ENCODE assay signal across 2 cellular contexts in the genomic region with DNA sequence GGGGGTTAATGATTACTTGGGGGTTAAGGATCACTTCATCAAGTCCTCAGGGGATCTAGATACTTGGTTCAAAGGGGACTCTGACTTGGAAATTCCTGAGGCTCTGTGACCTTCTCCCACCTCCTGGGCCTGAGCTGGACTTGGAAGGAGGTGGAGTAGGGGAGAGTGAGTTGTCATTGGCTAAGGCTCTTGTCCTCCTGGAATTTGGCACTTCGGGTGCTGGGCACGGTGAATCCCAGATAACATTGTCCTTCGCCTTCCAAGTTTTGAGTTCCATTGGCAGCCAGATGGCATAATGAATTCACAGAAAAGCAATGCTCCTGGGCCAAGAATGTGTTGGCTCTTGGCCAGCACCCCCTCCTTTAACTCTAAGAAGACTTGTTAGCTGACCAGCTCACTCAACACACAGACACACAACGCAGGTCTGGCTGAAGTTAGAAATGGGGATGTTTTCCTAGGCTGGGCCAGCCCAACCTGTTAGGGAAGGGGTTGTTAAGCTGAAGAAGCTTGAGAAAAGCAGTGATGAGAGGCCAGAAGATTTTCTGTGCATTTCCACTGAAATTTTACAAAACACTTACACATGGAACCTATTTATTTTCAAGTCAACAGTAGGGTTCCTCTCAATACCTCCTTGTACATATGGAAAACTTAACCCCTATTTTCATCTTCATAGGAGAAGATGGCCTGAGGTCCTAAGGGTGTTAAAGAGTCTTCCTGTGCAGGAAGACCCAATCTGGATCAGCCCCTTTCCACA.
TF ChIP-seq lines count a peak whose summit lies in the region.

No MANE protein-coding gene starts in this region.

TF ChIP-seq in GM23338, 12 proteins besides CTCF, POLR2A, EP300 and RAD21 (continued from another document):
- TF ChIP-seq, protein P1, sequence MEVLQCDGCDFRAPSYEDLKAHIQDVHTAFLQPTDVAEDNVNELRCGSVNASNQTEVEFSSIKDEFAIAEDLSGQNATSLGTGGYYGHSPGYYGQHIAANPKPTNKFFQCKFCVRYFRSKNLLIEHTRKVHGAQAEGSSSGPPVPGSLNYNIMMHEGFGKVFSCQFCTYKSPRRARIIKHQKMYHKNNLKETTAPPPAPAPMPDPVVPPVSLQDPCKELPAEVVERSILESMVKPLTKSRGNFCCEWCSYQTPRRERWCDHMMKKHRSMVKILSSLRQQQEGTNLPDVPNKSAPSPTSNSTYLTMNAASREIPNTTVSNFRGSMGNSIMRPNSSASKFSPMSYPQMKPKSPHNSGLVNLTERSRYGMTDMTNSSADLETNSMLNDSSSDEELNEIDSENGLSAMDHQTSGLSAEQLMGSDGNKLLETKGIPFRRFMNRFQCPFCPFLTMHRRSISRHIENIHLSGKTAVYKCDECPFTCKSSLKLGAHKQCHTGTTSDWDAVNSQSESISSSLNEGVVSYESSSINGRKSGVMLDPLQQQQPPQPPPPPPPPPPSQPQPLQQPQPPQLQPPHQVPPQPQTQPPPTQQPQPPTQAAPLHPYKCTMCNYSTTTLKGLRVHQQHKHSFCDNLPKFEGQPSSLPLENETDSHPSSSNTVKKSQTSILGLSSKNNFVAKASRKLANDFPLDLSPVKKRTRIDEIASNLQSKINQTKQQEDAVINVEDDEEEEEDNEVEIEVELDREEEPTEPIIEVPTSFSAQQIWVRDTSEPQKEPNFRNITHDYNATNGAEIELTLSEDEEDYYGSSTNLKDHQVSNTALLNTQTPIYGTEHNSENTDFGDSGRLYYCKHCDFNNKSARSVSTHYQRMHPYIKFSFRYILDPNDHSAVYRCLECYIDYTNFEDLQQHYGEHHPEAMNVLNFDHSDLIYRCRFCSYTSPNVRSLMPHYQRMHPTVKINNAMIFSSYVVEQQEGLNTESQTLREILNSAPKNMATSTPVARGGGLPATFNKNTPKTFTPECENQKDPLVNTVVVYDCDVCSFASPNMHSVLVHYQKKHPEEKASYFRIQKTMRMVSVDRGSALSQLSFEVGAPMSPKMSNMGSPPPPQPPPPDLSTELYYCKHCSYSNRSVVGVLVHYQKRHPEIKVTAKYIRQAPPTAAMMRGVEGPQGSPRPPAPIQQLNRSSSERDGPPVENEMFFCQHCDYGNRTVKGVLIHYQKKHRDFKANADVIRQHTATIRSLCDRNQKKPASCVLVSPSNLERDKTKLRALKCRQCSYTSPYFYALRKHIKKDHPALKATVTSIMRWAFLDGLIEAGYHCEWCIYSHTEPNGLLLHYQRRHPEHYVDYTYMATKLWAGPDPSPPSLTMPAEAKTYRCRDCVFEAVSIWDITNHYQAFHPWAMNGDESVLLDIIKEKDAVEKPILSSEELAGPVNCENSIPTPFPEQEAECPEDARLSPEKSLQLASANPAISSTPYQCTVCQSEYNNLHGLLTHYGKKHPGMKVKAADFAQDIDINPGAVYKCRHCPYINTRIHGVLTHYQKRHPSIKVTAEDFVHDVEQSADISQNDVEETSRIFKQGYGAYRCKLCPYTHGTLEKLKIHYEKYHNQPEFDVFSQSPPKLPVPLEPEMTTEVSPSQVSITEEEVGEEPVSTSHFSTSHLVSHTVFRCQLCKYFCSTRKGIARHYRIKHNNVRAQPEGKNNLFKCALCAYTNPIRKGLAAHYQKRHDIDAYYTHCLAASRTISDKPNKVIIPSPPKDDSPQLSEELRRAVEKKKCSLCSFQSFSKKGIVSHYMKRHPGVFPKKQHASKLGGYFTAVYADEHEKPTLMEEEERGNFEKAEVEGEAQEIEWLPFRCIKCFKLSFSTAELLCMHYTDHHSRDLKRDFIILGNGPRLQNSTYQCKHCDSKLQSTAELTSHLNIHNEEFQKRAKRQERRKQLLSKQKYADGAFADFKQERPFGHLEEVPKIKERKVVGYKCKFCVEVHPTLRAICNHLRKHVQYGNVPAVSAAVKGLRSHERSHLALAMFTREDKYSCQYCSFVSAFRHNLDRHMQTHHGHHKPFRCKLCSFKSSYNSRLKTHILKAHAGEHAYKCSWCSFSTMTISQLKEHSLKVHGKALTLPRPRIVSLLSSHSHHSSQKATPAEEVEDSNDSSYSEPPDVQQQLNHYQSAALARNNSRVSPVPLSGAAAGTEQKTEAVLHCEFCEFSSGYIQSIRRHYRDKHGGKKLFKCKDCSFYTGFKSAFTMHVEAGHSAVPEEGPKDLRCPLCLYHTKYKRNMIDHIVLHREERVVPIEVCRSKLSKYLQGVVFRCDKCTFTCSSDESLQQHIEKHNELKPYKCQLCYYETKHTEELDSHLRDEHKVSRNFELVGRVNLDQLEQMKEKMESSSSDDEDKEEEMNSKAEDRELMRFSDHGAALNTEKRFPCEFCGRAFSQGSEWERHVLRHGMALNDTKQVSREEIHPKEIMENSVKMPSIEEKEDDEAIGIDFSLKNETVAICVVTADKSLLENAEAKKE (CRISPR knock-in tag; IDR thresholded peaks at IDR 0.05) = no peak
- TF ChIP-seq STAT1 (IDR thresholded peaks at IDR 0.05; ENCODE audit: unreplicated experiment) (no peak), EZH2phosphoT487 (IDR thresholded peaks at IDR 0.05; ENCODE audit: unreplicated experiment) (no peak)
TF ChIP-seq in GM23338: peak in this region for 0.

TF ChIP-seq in WTC11, 78 proteins besides CTCF, POLR2A, EP300 and RAD21 (continued from another document):
- TF ChIP-seq, protein P2, sequence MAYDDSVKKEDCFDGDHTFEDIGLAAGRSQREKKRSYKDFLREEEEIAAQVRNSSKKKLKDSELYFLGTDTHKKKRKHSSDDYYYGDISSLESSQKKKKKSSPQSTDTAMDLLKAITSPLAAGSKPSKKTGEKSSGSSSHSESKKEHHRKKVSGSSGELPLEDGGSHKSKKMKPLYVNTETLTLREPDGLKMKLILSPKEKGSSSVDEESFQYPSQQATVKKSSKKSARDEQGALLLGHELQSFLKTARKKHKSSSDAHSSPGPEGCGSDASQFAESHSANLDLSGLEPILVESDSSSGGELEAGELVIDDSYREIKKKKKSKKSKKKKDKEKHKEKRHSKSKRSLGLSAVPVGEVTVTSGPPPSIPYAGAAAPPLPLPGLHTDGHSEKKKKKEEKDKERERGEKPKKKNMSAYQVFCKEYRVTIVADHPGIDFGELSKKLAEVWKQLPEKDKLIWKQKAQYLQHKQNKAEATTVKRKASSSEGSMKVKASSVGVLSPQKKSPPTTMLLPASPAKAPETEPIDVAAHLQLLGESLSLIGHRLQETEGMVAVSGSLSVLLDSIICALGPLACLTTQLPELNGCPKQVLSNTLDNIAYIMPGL (CRISPR knock-in tag; IDR thresholded peaks at IDR 0.05) = no peak
- TF ChIP-seq, protein P3, sequence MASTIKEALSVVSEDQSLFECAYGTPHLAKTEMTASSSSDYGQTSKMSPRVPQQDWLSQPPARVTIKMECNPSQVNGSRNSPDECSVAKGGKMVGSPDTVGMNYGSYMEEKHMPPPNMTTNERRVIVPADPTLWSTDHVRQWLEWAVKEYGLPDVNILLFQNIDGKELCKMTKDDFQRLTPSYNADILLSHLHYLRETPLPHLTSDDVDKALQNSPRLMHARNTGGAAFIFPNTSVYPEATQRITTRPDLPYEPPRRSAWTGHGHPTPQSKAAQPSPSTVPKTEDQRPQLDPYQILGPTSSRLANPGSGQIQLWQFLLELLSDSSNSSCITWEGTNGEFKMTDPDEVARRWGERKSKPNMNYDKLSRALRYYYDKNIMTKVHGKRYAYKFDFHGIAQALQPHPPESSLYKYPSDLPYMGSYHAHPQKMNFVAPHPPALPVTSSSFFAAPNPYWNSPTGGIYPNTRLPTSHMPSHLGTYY (CRISPR knock-in tag; IDR thresholded peaks at IDR 0.05) = no peak
- no peak for TF ChIP-seq NFATC4 (CRISPR knock-in tag; IDR thresholded peaks at IDR 0.05)
- TF ChIP-seq FOXK1 (CRISPR knock-in tag; IDR thresholded peaks at IDR 0.05) = no peak
- no peak for TF ChIP-seq ZNF219 (CRISPR knock-in tag; IDR thresholded peaks at IDR 0.05; ENCODE audit: borderline replicate concordance)
- TF ChIP-seq NR3C1 (CRISPR knock-in tag; conservative IDR thresholded peaks at IDR 0.05; ENCODE audit: low read depth) = no peak
